Comparison of ENCODE assay signal across 14 cellular contexts in the genomic region with DNA sequence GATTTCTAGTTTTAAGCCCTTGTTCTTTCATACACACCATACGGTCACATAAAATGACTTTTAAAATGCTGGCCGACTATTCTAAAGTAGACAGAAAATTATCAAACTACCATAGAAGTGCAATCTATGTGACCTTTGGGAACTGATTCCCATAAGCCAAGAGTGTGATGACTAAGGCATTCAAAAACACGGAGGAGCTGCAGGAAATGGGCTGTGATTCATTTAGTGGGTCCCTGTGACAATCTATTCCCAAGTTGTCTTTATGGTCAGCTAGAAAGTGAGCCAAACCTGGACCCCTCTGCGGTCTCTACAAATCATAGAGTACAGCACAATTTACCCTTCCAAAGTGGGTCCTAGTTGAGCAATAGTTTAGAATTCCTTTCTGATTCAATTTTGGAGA.
A peak's percentile ranks its signal among the peaks of the same experiment; 100 is the strongest.
DNase-seq lines count a peak whose midpoint lies in the region; ATAC-seq and TF ChIP-seq lines count a peak whose summit lies in the region.
"Had no signal": no experiment of that assay in that cellular context is flagged by ENCODE, and none has a peak within 500 bp of the region (broad histone marks: within the 10 kb centered on the region; RNA-seq: fewer than 3 reads in every experiment).

No MANE protein-coding gene starts in this region.

- peak overlapping the region in 2 of 3 experiments; percentile 40 to 55 for H3K27ac Mint-ChIP-seq in nephron
- H3K27ac Mint-ChIP-seq: CD14-positive monocyte, endodermal cell had no signal

- ATAC-seq in HG02970 (IDR thresholded peaks at IDR 0.05; ENCODE audit: low FRiP score, unreplicated experiment) = no peak

- no peak overlapping the region for H3K4me3 Mint-ChIP-seq in nephron
- H3K4me3 Mint-ChIP-seq: CD14-positive monocyte, endodermal cell had no signal

- TF ChIP-seq CTCF in cardiac fibroblast (IDR thresholded peaks at IDR 0.05; ENCODE audit: low read depth, low read length) (no peak), nephron (IDR thresholded peaks at IDR 0.05; ENCODE audit: unreplicated experiment in 3 of 3) (no peak)

- H3K27me3 Mint-ChIP-seq in nephron (ENCODE audit: low read depth) = no peaks in the 10 kb centered on the region

- no peaks in the 10 kb centered on the region for H3K9me3 Mint-ChIP-seq in nephron
- H3K9me3 Mint-ChIP-seq: endodermal cell had no signal

- peaks cover 44% of the 10 kb centered on the region for H3K4me1 Mint-ChIP-seq in nephron
- H3K4me1 Mint-ChIP-seq: CD14-positive monocyte had no signal

- H3K36me3 Mint-ChIP-seq in nephron (ENCODE audit: low read depth) = no peaks in the 10 kb centered on the region
- H3K36me3 Mint-ChIP-seq: CD14-positive monocyte had no signal

- DNase-seq in EH (ENCODE audit: low read depth) (peak; percentile 77), NCI-H226 (peak; percentile 25), cardiac fibroblast (ENCODE audit: low read depth in 2 of 2) (peak; percentile 49 to 76), SKM-1 (lab: John Stamatoyannopoulos, UW; ENCODE audit: unreplicated experiment) (no peak), NCI-H345 (lab: John Stamatoyannopoulos, UW) (no peak), NCI-H2107 (lab: John Stamatoyannopoulos, UW) (no peak)
- DNase-seq: endodermal cell, glutamatergic neuron, islet precursor cell, NCI-H2081, transverse colon had no signal

- H3K4me3 ChIP-seq in cardiac fibroblast (replicated peaks in 1 of 2; ENCODE audit: low read depth in 2 of 2, low read length in 2 of 2) = no peak overlapping the region
- H3K4me3 ChIP-seq: transverse colon had no signal

Comparison
In these comparisons a context has a peak if more than half of its experiments do, and no peak if none do; other contexts are left out.
1. DNase-seq: peak in EH (single experiment), NCI-H226 (single experiment) and cardiac fibroblast (2 of 2); none in SKM-1 (single experiment), NCI-H345 (single experiment) and NCI-H2107 (single experiment).